Comparison of ENCODE assay signal across 8 cellular contexts in the genomic region with DNA sequence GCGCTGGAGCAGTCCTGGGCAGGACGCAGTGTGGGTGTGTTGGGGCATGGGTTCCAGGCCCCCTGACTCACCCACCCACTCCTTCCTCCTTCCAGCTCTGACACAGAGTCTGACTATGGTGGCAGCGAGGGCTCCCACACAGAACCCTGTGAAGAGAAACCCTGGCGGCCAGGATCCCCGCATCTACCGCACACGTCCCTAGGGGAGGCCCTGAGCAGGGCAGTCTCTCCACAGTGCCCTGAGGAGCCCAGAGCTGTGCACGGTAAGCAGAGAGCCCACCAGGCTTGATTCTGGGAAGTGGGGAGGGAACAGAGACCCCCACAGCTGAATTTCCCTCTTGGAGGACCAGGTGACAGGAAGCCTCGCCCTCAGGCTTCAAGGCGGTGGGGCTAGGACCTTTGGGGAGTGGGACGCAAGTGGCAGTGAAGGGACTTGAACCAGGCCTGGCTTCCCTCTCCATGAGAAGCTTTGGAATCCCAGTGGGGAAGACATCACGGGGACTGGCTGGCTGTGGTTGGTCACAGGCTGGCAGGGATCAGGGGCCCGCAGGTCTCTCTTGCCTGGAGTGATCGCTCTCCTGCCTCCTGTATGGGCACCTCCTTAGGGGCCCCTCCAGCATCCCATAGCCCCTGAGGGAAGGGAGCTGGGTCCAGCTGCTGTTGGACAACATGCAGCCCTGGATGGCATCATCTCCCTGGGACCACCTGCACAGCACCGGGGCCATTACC.
DNase-seq lines count a peak whose midpoint lies in the region; ATAC-seq, FAIRE-seq and TF ChIP-seq lines count a peak whose summit lies in the region.

No MANE protein-coding gene starts in this region.

- intact Hi-C loops in left ventricle myocardium superior (cut with micrococcal nuclease) (loop anchor here (1.0 to 10.0 kb wide), 2 partner anchors 234 to 356 kb away; no protein-coding TSS in a partner anchor), K562 (cut with micrococcal nuclease) (loop anchor here (1.0 to 5.0 kb wide), 4 partner anchors 44 to 494 kb away; no protein-coding TSS in a partner anchor)

- H4K20me1 ChIP-seq in K562 (replicated peaks; ENCODE audit: control insufficient read depth, insufficient read depth, low read length) (no peaks in the 10 kb centered on the region), osteoblast (ENCODE audit: insufficient read depth, low read length) (no peaks in the 10 kb centered on the region)

- ATAC-seq in left ventricle myocardium superior, result no peak
- no peak for ATAC-seq in K562
- no peak for ATAC-seq in HG02870 (IDR thresholded peaks at IDR 0.05; ENCODE audit: unreplicated experiment)
- no peak for ATAC-seq in T-cell (replicated peaks in 1 of 4)
- ATAC-seq in gastroesophageal sphincter, result no peak

- 75% methylated on average over 10 of the region's 15 CpGs for WGBS in K562 (ENCODE audit: insufficient coverage, low coverage, missing lambda C conversion rate)
- 100% methylated on average over 1 of the region's 15 CpGs; no CpG with 5 or more reads in 1 of the 2 donors for WGBS in gastroesophageal sphincter (ENCODE audit: low coverage in 1 of 2), 2 donors

- peak overlapping the region in 1 of 2 experiments; percentile 58; a peak in 2 of 4 replicates for H3K9ac ChIP-seq in K562 (ENCODE audit: insufficient read depth in 1 of 2, low read depth in 2 of 2, low read length in 2 of 2)

- H3K79me2 ChIP-seq in K562 (ENCODE audit: control insufficient read depth, insufficient read depth, low read length) (no peaks in the 10 kb centered on the region), osteoblast (ENCODE audit: insufficient read depth, low read length) (peaks cover 10% of the 10 kb centered on the region)

- H3K27ac Mint-ChIP-seq in T-cell, result no peak overlapping the region

- no TSS peak for BruUV-seq in K562 (replicated peaks; lab: Mats Ljungman, UMichigan)

- H3K9me3 Mint-ChIP-seq in T-cell, result no peaks in the 10 kb centered on the region

- no peak overlapping the region for H3K4me3 Mint-ChIP-seq in T-cell

- CTCF ChIA-PET in K562 (lab: Yijun Ruan, JAX; ENCODE audit: low intra/inter-chr PET ratio) (interaction anchor here (0.6 to 4.3 kb wide), 5 partner anchors 45 to 1248 kb away, joined by 3 to 110 read pairs (median 11); no protein-coding TSS in a partner anchor), T-cell (lab: Charles Lee) (interaction anchor here (0.6 to 5.6 kb wide), 28 partner anchors 9 to 970 kb away, joined by 3 to 85 read pairs (median 4); no protein-coding TSS in a partner anchor)

- H3K4me3 ChIP-seq in right atrium auricular region (no peak overlapping the region), K562 (no peak overlapping the region), osteoblast (ENCODE audit: insufficient read depth, low read length) (no peak overlapping the region), gastroesophageal sphincter (no peak overlapping the region)

- H3K27me3 Mint-ChIP-seq in T-cell, result no peaks in the 10 kb centered on the region

- H3K4me2 ChIP-seq in K562 (ENCODE audit: insufficient read depth, low read length) (no peak overlapping the region), osteoblast (ENCODE audit: insufficient read depth, low read length) (peak overlapping the region; percentile 30)

- peaks cover 0 to 2% (median 0%) of the 10 kb centered on the region in 3 donors for H3K4me1 Mint-ChIP-seq in T-cell

- POLR2A ChIA-PET in K562 (lab: Yijun Ruan, JAX) (interaction anchor here (0.6 to 0.9 kb wide), 2 partner anchors 11 to 117 kb away, joined by 3 read pairs; no protein-coding TSS in a partner anchor), T-cell (lab: Charles Lee) (interaction anchor here in 1 of 2 donors (0.7 kb wide), 1 partner anchor 28 kb away, joined by 3 read pairs; no protein-coding TSS in a partner anchor)

- H3K4me1 ChIP-seq in right atrium auricular region, result peaks cover 0 to 22% of the 10 kb centered on the region in 2 donors
- H3K4me1 ChIP-seq in K562 (replicated peaks in 1 of 2; ENCODE audit: control insufficient read depth in 2 of 2, insufficient read depth in 2 of 2, low read length in 2 of 2), result peaks cover 8 to 13% of the 10 kb centered on the region in 2 experiments; a peak in 4 of 5 replicates
- peaks cover 58% of the 10 kb centered on the region for H3K4me1 ChIP-seq in osteoblast (ENCODE audit: insufficient read depth, low read length)
- H3K4me1 ChIP-seq in gastroesophageal sphincter, result peaks cover 0 to 29% (median 0%) of the 10 kb centered on the region in 3 donors

- no peaks in the 10 kb centered on the region for H3K9me3 ChIP-seq in right atrium auricular region
- no peaks in the 10 kb centered on the region for H3K9me3 ChIP-seq in K562 (replicated peaks; ENCODE audit: control insufficient read depth, insufficient read depth, low read depth, low read length)
- H3K9me3 ChIP-seq in osteoblast (ENCODE audit: low read depth, low read length), result no peaks in the 10 kb centered on the region
- no peaks in the 10 kb centered on the region for H3K9me3 ChIP-seq in gastroesophageal sphincter

- H3K27me3 ChIP-seq in right atrium auricular region (no peaks in the 10 kb centered on the region), K562 (ENCODE audit: control insufficient read depth in 2 of 2, insufficient read depth in 2 of 2, low read length in 2 of 2) (no peaks in the 10 kb centered on the region; a peak in 1 of 5 replicates), osteoblast (ENCODE audit: insufficient read depth, low read length) (no peaks in the 10 kb centered on the region), gastroesophageal sphincter (no peaks in the 10 kb centered on the region)

- no peak for TF ChIP-seq RAD21 in K562 (CRISPR knock-in tag; conservative IDR thresholded peaks at IDR 0.05 in 1 of 2, IDR thresholded peaks at IDR 0.05 in 1 of 2)

- no peaks in the 10 kb centered on the region for H3K36me3 Mint-ChIP-seq in T-cell

- H3K27ac ChIP-seq in right atrium auricular region, result no peak overlapping the region
- no peak overlapping the region for H3K27ac ChIP-seq in K562 (ENCODE audit: extremely low read depth, low read depth, low read length)
- H3K27ac ChIP-seq in osteoblast (ENCODE audit: low read depth, low read length), result peak overlapping the region; percentile 98
- H3K27ac ChIP-seq in gastroesophageal sphincter, result peak overlapping the region in 1 of 4 donors; percentile 70

- H2AFZ ChIP-seq in K562 (ENCODE audit: low read depth, low read length) (no peak overlapping the region), osteoblast (ENCODE audit: low read length) (no peak overlapping the region)

- no peaks in the 10 kb centered on the region for H3K36me3 ChIP-seq in right atrium auricular region
- H3K36me3 ChIP-seq in K562 (ENCODE audit: control insufficient read depth, insufficient read depth, low read length), result no peaks in the 10 kb centered on the region
- no peaks in the 10 kb centered on the region for H3K36me3 ChIP-seq in osteoblast (ENCODE audit: insufficient read depth, low read length)
- H3K36me3 ChIP-seq in gastroesophageal sphincter, result no peaks in the 10 kb centered on the region

- in situ Hi-C loops in K562 (cut with MboI), result loop anchor here (10.0 kb wide), 1 partner anchor 466 kb away; no protein-coding TSS in a partner anchor

- no peak for TF ChIP-seq POLR2A in K562 (conservative IDR thresholded peaks at IDR 0.05)
- no peak for TF ChIP-seq POLR2A in GM12891 (IDR thresholded peaks at IDR 0.05; ENCODE audit: low read depth, low read length)
- no peak for TF ChIP-seq POLR2A in gastroesophageal sphincter (IDR thresholded peaks at IDR 0.05)

- peak; percentile 58 for DNase-seq in right atrium auricular region (ENCODE audit: low spot score)
- no peak for DNase-seq in left ventricle myocardium superior
- DNase-seq in K562 (ENCODE audit: extremely low read depth in 1 of 4, low spot score in 3 of 4), result no peak
- DNase-seq in osteoblast (ENCODE audit: insufficient read length, low spot score, missing footprints), result peak; percentile 61
- no peak for DNase-seq in T-cell
- DNase-seq in GM12891 (ENCODE audit: insufficient read length, low spot score), result no peak

- TF ChIP-seq EP300 in K562 (IDR thresholded peaks at IDR 0.05; ENCODE audit: low read length) (no peak), gastroesophageal sphincter (IDR thresholded peaks at IDR 0.05) (no peak)

- H3K9me1 ChIP-seq in K562 (ENCODE audit: control insufficient read depth, insufficient read depth, low read length), result peaks cover 4% of the 10 kb centered on the region

- FAIRE-seq in K562 (lab: Jason Lieb, UNC) (no peak), GM12891 (lab: Jason Lieb, UNC) (no peak)

- TF ChIP-seq CTCF in right atrium auricular region (IDR thresholded peaks at IDR 0.05) (no peak), K562 (IDR thresholded peaks at IDR 0.05 in 2 of 3, conservative IDR thresholded peaks at IDR 0.05 in 1 of 3; ENCODE audit: insufficient read depth in 2 of 3, low read depth in 1 of 3, low read length in 3 of 3) (no peak), osteoblast (IDR thresholded peaks at IDR 0.05; ENCODE audit: extremely low read depth, low read depth, low read length) (no peak), gastroesophageal sphincter (IDR thresholded peaks at IDR 0.05) (no peak)

TF ChIP-seq in K562, 482 proteins besides CTCF, POLR2A, EP300 and RAD21 (continues in another document):
- peak; percentile 69 for TF ChIP-seq EGR1 (conservative IDR thresholded peaks at IDR 0.05)
- 0 out of 4 replicates have a peak, but pooled peaks of 1 of the 2 experiments have one; percentile 4 for TF ChIP-seq SIX5 (IDR thresholded peaks at IDR 0.05; ENCODE audit: borderline replicate concordance in 1 of 2, insufficient read depth in 1 of 2, low read depth in 1 of 2, low read length in 2 of 2)

TF ChIP-seq in GM12891, 5 proteins besides CTCF, POLR2A, EP300 and RAD21:
- TF ChIP-seq PAX5 (IDR thresholded peaks at IDR 0.05; ENCODE audit: insufficient read depth, low read length, severe bottlenecking), result no peak
- TF ChIP-seq SPI1 (IDR thresholded peaks at IDR 0.05; ENCODE audit: low read depth, low read length), result no peak
- TF ChIP-seq TAF1 (IDR thresholded peaks at IDR 0.05; ENCODE audit: low read depth, low read length), result no peak
- TF ChIP-seq POLR2AphosphoS5 (IDR thresholded peaks at IDR 0.05; ENCODE audit: low read depth, low read length), result no peak

Comparison
In these comparisons a context has a peak if more than half of its experiments do, and no peak if none do; other contexts are left out.
1. DNase-seq: peak in right atrium auricular region (single experiment) and osteoblast (single experiment); none in left ventricle myocardium superior (single experiment), K562 (0 of 4), T-cell (0 of 34) and GM12891 (single experiment).